In the genomic region with DNA sequence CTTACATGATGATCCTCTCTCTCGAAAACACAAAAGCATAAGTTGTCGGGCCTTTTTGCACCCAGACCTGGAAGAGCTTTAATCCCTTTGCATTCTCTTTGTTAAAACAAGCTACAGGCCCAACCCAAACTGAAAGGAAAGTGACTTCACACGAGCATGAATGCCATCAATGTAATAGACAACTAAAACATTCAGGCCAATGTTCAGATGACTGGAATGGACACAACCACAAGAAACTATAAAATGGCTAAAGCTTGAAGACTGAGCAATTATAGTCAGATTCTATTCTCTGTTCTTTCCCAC, we compare ENCODE assay signal across 1 cellular context.
TF ChIP-seq lines count a peak whose summit lies in the region.

No MANE protein-coding gene starts in this region.

TF ChIP-seq in H1, 55 proteins besides CTCF, POLR2A, EP300 and RAD21:
- TF ChIP-seq, protein P1, sequence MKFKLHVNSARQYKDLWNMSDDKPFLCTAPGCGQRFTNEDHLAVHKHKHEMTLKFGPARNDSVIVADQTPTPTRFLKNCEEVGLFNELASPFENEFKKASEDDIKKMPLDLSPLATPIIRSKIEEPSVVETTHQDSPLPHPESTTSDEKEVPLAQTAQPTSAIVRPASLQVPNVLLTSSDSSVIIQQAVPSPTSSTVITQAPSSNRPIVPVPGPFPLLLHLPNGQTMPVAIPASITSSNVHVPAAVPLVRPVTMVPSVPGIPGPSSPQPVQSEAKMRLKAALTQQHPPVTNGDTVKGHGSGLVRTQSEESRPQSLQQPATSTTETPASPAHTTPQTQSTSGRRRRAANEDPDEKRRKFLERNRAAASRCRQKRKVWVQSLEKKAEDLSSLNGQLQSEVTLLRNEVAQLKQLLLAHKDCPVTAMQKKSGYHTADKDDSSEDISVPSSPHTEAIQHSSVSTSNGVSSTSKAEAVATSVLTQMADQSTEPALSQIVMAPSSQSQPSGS (IDR thresholded peaks at IDR 0.05; ENCODE audit: low read length) = no peak
- TF ChIP-seq CHD2 (IDR thresholded peaks at IDR 0.05; ENCODE audit: low read length) = no peak
- no peak for TF ChIP-seq ASH2L (IDR thresholded peaks at IDR 0.05; ENCODE audit: low read length)
- TF ChIP-seq SUZ12 (IDR thresholded peaks at IDR 0.05; ENCODE audit: low read length) = no peak
- no peak for TF ChIP-seq BCL11A (IDR thresholded peaks at IDR 0.05; ENCODE audit: low read depth in 2 of 2, low read length in 2 of 2)
- TF ChIP-seq HDAC6 (IDR thresholded peaks at IDR 0.05; ENCODE audit: low read depth, low read length) = no peak
- no peak for TF ChIP-seq SRF (IDR thresholded peaks at IDR 0.05; ENCODE audit: low read depth, low read length)
- TF ChIP-seq TAF7 (optimal IDR thresholded peaks at IDR 0.05; ENCODE audit: borderline replicate concordance, low read depth, low read length) = no peak
